31 cellular contexts compared by ENCODE assay signal in genomic region chr6:168342626-168343025, GRCh38. TPM values are rescaled to one million over a fixed set of nuclear protein-coding genes. Genes with fewer than 3 reads are reported as not detected.
DNase-seq lines count a peak whose midpoint lies in the region; ATAC-seq and TF ChIP-seq lines count a peak whose summit lies in the region.
"Had no signal": no experiment of that assay in that cellular context is flagged by ENCODE, and none has a peak within 500 bp of the region (broad histone marks: within the 10 kb centered on the region; RNA-seq: fewer than 3 reads in every experiment).

No MANE protein-coding gene starts in this region.

- H3K27ac ChIP-seq in RWPE1 (no peak overlapping the region), tibial nerve (no peak overlapping the region)
- H3K27ac ChIP-seq: BLaER1 treated with 17β-estradiol and CSF1 and Interleukin-3, amounts not matched to agents 10 nM and 100 nM; breast epithelium; heart right ventricle; KMS-11; SK-N-MC; thyroid gland had no signal

- peaks cover 38 to 51% of the 10 kb centered on the region in 2 donors for H3K4me1 Mint-ChIP-seq in immature natural killer cell
- H3K4me1 Mint-ChIP-seq: activated naive CD4-positive, alpha-beta T cell treated with anti-CD3 and anti-CD28 coated beads, Interleukin-2, amount 50 U/mL, for 24 hours; naive thymus-derived CD8-positive, alpha-beta T cell; stimulated activated naive CD8-positive, alpha-beta T cell treated with anti-CD3 and anti-CD28 coated beads, Interleukin-15, amount 100 ng/mL, for 72 hours had no signal

- DNase-seq in HT-29 (ENCODE audit: low spot score) (peak; percentile 9), RWPE1 (ENCODE audit: low spot score) (peak; percentile 49), immature natural killer cell (no peak), renal cortical epithelial cell (ENCODE audit: low read depth) (peak; percentile 2), tibial nerve (ENCODE audit: low spot score in 2 of 2) (no peak), left cardiac atrium (no peak)
- DNase-seq: activated CD4-positive, alpha-beta T cell treated with anti-CD3 and anti-CD28 coated beads, Interleukin-2, amount 50 U/mL, for 48 hours; amygdala; COR-L47; effector CD4-positive, alpha-beta T cell; foreskin fibroblast; heart right ventricle; naive thymus-derived CD8-positive, alpha-beta T cell; NCI-H187; NCI-H524 treated with DMSO at 0.1 percent for 48 hours; occipital lobe; stimulated activated CD4-positive, alpha-beta T cell treated with anti-CD3 and anti-CD28 coated beads, Interleukin-1b, Interleukin-23, amount 100 ng/mL, for 48 hours; stimulated activated CD8-positive, alpha-beta memory T cell treated with anti-CD3 and anti-CD28 coated beads, Interleukin-4, amount 100 ng/mL, for 48 hours; stimulated activated naive CD8-positive, alpha-beta T cell treated with anti-CD3 and anti-CD28 coated beads, Interleukin-15, amount 100 ng/mL, for 72 hours; thyroid gland had no signal

- ATAC-seq in left cardiac atrium (no peak), GM21528 (IDR thresholded peaks at IDR 0.05; ENCODE audit: low FRiP score, unreplicated experiment) (no peak)
- ATAC-seq: activated CD4-positive, CD25-positive, alpha-beta regulatory T cell treated with anti-CD3 and anti-CD28 coated beads, Interleukin-2, amount 50 U/mL, for 24 hours; heart right ventricle; naive thymus-derived CD8-positive, alpha-beta T cell; stimulated activated naive CD8-positive, alpha-beta T cell treated with anti-CD3 and anti-CD28 coated beads, Interleukin-15, amount 100 ng/mL, for 72 hours had no signal

- peaks cover 0 to 3% of the 10 kb centered on the region in 2 donors for H3K27me3 ChIP-seq in tibial nerve
- H3K27me3 ChIP-seq: thyroid gland had no signal

- H3K9me3 Mint-ChIP-seq in immature natural killer cell, result peaks cover 0 to 2% (median 0%) of the 10 kb centered on the region in 6 donors
- H3K9me3 Mint-ChIP-seq: activated naive CD4-positive, alpha-beta T cell treated with anti-CD3 and anti-CD28 coated beads, Interleukin-2, amount 50 U/mL, for 24 hours; activated T-helper 1 cell treated with anti-CD3 and anti-CD28 coated beads, Interleukin-12 subunit alpha, Interleukin-12 subunit beta, Interleukin-2, Interleukin-4 antibody, amounts not matched to agents 30 ng/mL and 10 ng/mL and 1 ng/mL, durations not matched to agents 14 hours and 24 hours and 36 hours; naive thymus-derived CD8-positive, alpha-beta T cell; stimulated activated naive CD8-positive, alpha-beta T cell treated with anti-CD3 and anti-CD28 coated beads, Interleukin-15, amount 100 ng/mL, for 72 hours had no signal

- no peaks in the 10 kb centered on the region for H3K9me3 ChIP-seq in tibial nerve
- H3K9me3 ChIP-seq: breast epithelium, HAP-1, heart right ventricle, thyroid gland had no signal

- H3K36me3 ChIP-seq in tibial nerve, result no peaks in the 10 kb centered on the region
- H3K36me3 ChIP-seq: BLaER1 treated with 17β-estradiol and CSF1 and Interleukin-3, amounts not matched to agents 10 nM and 100 nM; breast epithelium; HAP-1; heart right ventricle; thyroid gland had no signal

- H3K4me3 Mint-ChIP-seq in immature natural killer cell, result no peak overlapping the region
- H3K4me3 Mint-ChIP-seq: activated naive CD4-positive, alpha-beta T cell treated with anti-CD3 and anti-CD28 coated beads, Interleukin-2, amount 50 U/mL, for 24 hours; activated T-helper 1 cell treated with anti-CD3 and anti-CD28 coated beads, Interleukin-12 subunit alpha, Interleukin-12 subunit beta, Interleukin-2, Interleukin-4 antibody, amounts not matched to agents 30 ng/mL and 10 ng/mL and 1 ng/mL, durations not matched to agents 14 hours and 24 hours and 36 hours; naive thymus-derived CD8-positive, alpha-beta T cell; stimulated activated naive CD8-positive, alpha-beta T cell treated with anti-CD3 and anti-CD28 coated beads, Interleukin-15, amount 100 ng/mL, for 72 hours had no signal

- peaks cover 0 to 4% (median 3%) of the 10 kb centered on the region in 3 donors for H3K36me3 Mint-ChIP-seq in immature natural killer cell
- H3K36me3 Mint-ChIP-seq: activated naive CD4-positive, alpha-beta T cell treated with anti-CD3 and anti-CD28 coated beads, Interleukin-2, amount 50 U/mL, for 24 hours had no signal

- CTCF ChIA-PET in RWPE1 (lab: Yijun Ruan, JAX), result interaction anchor here (0.6 kb wide), 1 partner anchor 389 kb away, joined by 7 read pairs; no protein-coding TSS in a partner anchor

- TF ChIP-seq CTCF in RWPE1 (conservative IDR thresholded peaks at IDR 0.05; ENCODE audit: low read depth) (no peak), tibial nerve (IDR thresholded peaks at IDR 0.05) (no peak)

- peaks cover 8 to 11% (median 8%) of the 10 kb centered on the region in 3 donors for H3K27me3 Mint-ChIP-seq in immature natural killer cell (ENCODE audit: low read depth in 3 of 3)

- H3K27ac Mint-ChIP-seq in immature natural killer cell, result peak overlapping the region; percentile 24 to 97 (median 86)
- H3K27ac Mint-ChIP-seq: activated naive CD4-positive, alpha-beta T cell treated with anti-CD3 and anti-CD28 coated beads, Interleukin-2, amount 50 U/mL, for 24 hours; activated T-helper 1 cell treated with anti-CD3 and anti-CD28 coated beads, Interleukin-12 subunit alpha, Interleukin-12 subunit beta, Interleukin-2, Interleukin-4 antibody, amounts not matched to agents 30 ng/mL and 10 ng/mL and 1 ng/mL, durations not matched to agents 14 hours and 24 hours and 36 hours; naive thymus-derived CD8-positive, alpha-beta T cell; stimulated activated naive CD8-positive, alpha-beta T cell treated with anti-CD3 and anti-CD28 coated beads, Interleukin-15, amount 100 ng/mL, for 72 hours had no signal

- 79 to 85% methylated on average over 17 of the region's 17 CpGs for WGBS in tibial nerve, 2 donors

- no peak for TF ChIP-seq POLR2A in tibial nerve (IDR thresholded peaks at IDR 0.05)

- intact Hi-C loops in left cardiac atrium (cut with DNase I), result no loop called here

- POLR2A ChIA-PET in RWPE1 (lab: Yijun Ruan, JAX; ENCODE audit: low non-redundant PET), result no interaction called here

- no peak for TF ChIP-seq EP300 in tibial nerve (IDR thresholded peaks at IDR 0.05)

- no peaks in the 10 kb centered on the region for H3K4me1 ChIP-seq in tibial nerve
- H3K4me1 ChIP-seq: BLaER1 treated with 17β-estradiol and CSF1 and Interleukin-3, amounts not matched to agents 10 nM and 100 nM; breast epithelium; HAP-1; heart right ventricle; thyroid gland had no signal

- no peak overlapping the region for H3K4me3 ChIP-seq in tibial nerve
- H3K4me3 ChIP-seq: BLaER1 treated with 17β-estradiol and CSF1 and Interleukin-3, amounts not matched to agents 10 nM and 100 nM; breast epithelium; HAP-1; heart right ventricle; SK-N-MC; smooth muscle cell; thyroid gland had no signal

RNA-seq across cellular contexts. Expression of gene DACT2, which starts 23.0 kb away (rescaled TPM):
- total RNA-seq in HT-29 (2014; rRNA removed; shearing (Covaris generic)), result not detected in 2 replicates
- polyA plus RNA-seq in immature natural killer cell, result not detected
- total RNA-seq in renal cortical epithelial cell (0.17 and 0.89 TPM in 2 replicates), tibial nerve (1 to 10 TPM in 2 of 4 donors, under 1 TPM in 1, not detected in 1; 0.30 to 1.5 (median 1.3) TPM), left cardiac atrium (1 to 10 TPM; 1.7 to 2.4 TPM)
- total RNA-seq: naive thymus-derived CD8-positive, alpha-beta T cell; RPMI7951 had no signal
- polyA plus RNA-seq: naive thymus-derived CD8-positive, alpha-beta T cell had no signal

Comparison
In these comparisons a context has a peak if more than half of its experiments do, and no peak if none do; other contexts are left out.
1. DNase-seq: peak in HT-29 (single experiment), RWPE1 (single experiment) and renal cortical epithelial cell (single experiment); none in immature natural killer cell (0 of 3), tibial nerve (0 of 2) and left cardiac atrium (single experiment).